Comparison of ENCODE assay signal across 22 cellular contexts in the genomic region with DNA sequence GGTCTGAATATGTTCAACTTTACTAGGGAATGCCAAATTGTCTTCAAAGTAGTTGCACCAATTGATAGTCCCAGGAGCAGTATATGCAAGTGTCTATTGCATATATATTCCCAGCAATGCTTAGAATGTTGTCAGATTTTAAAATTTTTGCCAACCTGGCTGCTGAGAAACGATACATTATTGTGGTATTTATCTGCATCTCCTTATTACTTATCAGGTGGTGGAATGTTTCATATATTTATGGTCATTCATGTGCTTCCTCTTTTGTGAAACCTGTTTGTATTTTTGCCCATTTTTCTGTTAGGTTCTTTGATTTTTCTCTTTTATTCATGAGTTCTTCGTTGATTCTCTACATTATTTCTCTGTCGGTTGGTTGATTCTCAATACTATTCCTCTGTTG. TPM values are rescaled to one million over a fixed set of nuclear protein-coding genes. Genes with fewer than 3 reads are reported as not detected.
"Had no signal": no experiment of that assay in that cellular context is flagged by ENCODE, and none has a peak within 500 bp of the region (broad histone marks: within the 10 kb centered on the region; RNA-seq: fewer than 3 reads in every experiment).

No MANE protein-coding gene starts in this region.

- H3K4me3 ChIP-seq: esophagus squamous epithelium, lower lobe of right lung, right lobe of liver, suprapubic skin, thyroid gland had no signal

- H3K79me2 ChIP-seq: parathyroid adenoma had no signal

- H3K9ac ChIP-seq: parathyroid adenoma had no signal

- H3K36me3 ChIP-seq: esophagus squamous epithelium, lower lobe of right lung, neutrophil, right lobe of liver, suprapubic skin, thyroid gland had no signal

- DNase-seq: effector CD8-positive, alpha-beta T cell; erythroblast; esophagus squamous epithelium; foreskin melanocyte; glutamatergic neuron; hypothalamus; left ventricle myocardium superior; lower lobe of right lung; natural killer cell; right lobe of liver; small intestine; stimulated activated CD4-positive, alpha-beta T cell treated with anti-CD3 and anti-CD28 coated beads, Interleukin-1b, Interleukin-23, amount 100 ng/mL, for 48 hours; stimulated activated CD4-positive, alpha-beta T cell treated with anti-CD3 and anti-CD28 coated beads, Interleukin-4, amount 100 ng/mL, for 1 hour; stimulated activated CD8-positive, alpha-beta memory T cell treated with anti-CD3 and anti-CD28 coated beads, Interleukin-4, amount 100 ng/mL, for 48 hours; stimulated activated naive CD4-positive, alpha-beta T cell; stimulated activated naive CD8-positive, alpha-beta T cell treated with anti-CD3 and anti-CD28 coated beads, Interleukin-15, amount 100 ng/mL, for 72 hours; thyroid gland had no signal

- H3K9me3 ChIP-seq: esophagus squamous epithelium, lower lobe of right lung, neutrophil, right lobe of liver, suprapubic skin, thyroid gland had no signal

- H3K27me3 ChIP-seq: esophagus squamous epithelium, neutrophil, right lobe of liver, suprapubic skin, thyroid gland had no signal

- FAIRE-seq: endothelial cell of umbilical vein, keratinocyte had no signal

- ATAC-seq: left ventricle myocardium superior; lower lobe of right lung; natural killer cell; right lobe of liver; stimulated activated naive CD8-positive, alpha-beta T cell treated with anti-CD3 and anti-CD28 coated beads, Interleukin-15, amount 100 ng/mL, for 72 hours had no signal

- H3K27ac ChIP-seq: esophagus squamous epithelium, lower lobe of right lung, neutrophil, parathyroid adenoma, right lobe of liver, suprapubic skin, thyroid gland had no signal

- H2AFZ ChIP-seq: parathyroid adenoma had no signal

- H3K4me1 ChIP-seq: lower lobe of right lung, parathyroid adenoma, right lobe of liver, suprapubic skin had no signal

RNA-seq across cellular contexts. Expression of a gene that starts 39.5 kb away (rescaled TPM):
- total RNA-seq: endothelial cell of umbilical vein had no signal
- polyA plus RNA-seq: keratinocyte had no signal
